ENCODE assay signal across 12 cellular contexts in genomic region chr1:74420497-74420896, GRCh38.
DNase-seq lines count a peak whose midpoint lies in the region; ATAC-seq and TF ChIP-seq lines count a peak whose summit lies in the region.
"Had no signal": no experiment of that assay in that cellular context is flagged by ENCODE, and none has a peak within 500 bp of the region (broad histone marks: within the 10 kb centered on the region; RNA-seq: fewer than 3 reads in every experiment).

No MANE protein-coding gene starts in this region.

- H3K9me3 ChIP-seq in heart right ventricle = no peaks in the 10 kb centered on the region
- no peaks in the 10 kb centered on the region for H3K9me3 ChIP-seq in neuronal stem cell (replicated peaks in 1 of 2; ENCODE audit: control insufficient read depth in 2 of 2, insufficient read depth in 1 of 2, low read depth in 1 of 2, low read length in 2 of 2)
- H3K9me3 ChIP-seq: Caco-2 had no signal

- TF ChIP-seq CTCF in heart right ventricle (IDR thresholded peaks at IDR 0.05) = no peak

- peak overlapping the region; percentile 62 for H2AFZ ChIP-seq in neuronal stem cell (ENCODE audit: low read length)
- H2AFZ ChIP-seq: GM23338 had no signal

- H3K27me3 ChIP-seq in heart right ventricle = no peaks in the 10 kb centered on the region
- H3K27me3 ChIP-seq in neuronal stem cell (ENCODE audit: control insufficient read depth in 3 of 3, insufficient read depth in 3 of 3, low read depth in 1 of 3, low read length in 3 of 3) = no peaks in the 10 kb centered on the region

- H3K36me3 ChIP-seq in heart right ventricle (no peaks in the 10 kb centered on the region), neuronal stem cell (replicated peaks in 1 of 2; ENCODE audit: control insufficient read depth in 2 of 2, insufficient read depth in 2 of 2, low read length in 2 of 2) (no peaks in the 10 kb centered on the region)

- no peak overlapping the region for H3K14ac ChIP-seq in neuronal stem cell (ENCODE audit: low read length)

- no peak overlapping the region for H3K23ac ChIP-seq in neuronal stem cell (ENCODE audit: low read depth, low read length, poor library complexity)

- H3K4ac ChIP-seq in neuronal stem cell (ENCODE audit: low read length) = no peak overlapping the region

- H2BK12ac ChIP-seq in neuronal stem cell (ENCODE audit: low read length) = no peak overlapping the region

- no peak overlapping the region for H2AK5ac ChIP-seq in neuronal stem cell (ENCODE audit: low read depth, low read length)

- H3K4me2 ChIP-seq in neuronal stem cell (ENCODE audit: insufficient read depth, low read length, poor library complexity, severe bottlenecking) = no peak overlapping the region
- H3K4me2 ChIP-seq: GM23338 had no signal

- H3K9ac ChIP-seq in neuronal stem cell (ENCODE audit: low read depth, low read length, poor library complexity) = no peak overlapping the region

- in situ Hi-C loops in ACHN (cut with HindIII; ENCODE audit: low pct_ligation_motif_present, low pct_unique_long_range_greater_than_20kb, low sequenced_read_pairs) = no loop called here

- H3K4me3 ChIP-seq in heart right ventricle = no peak overlapping the region
- no peak overlapping the region for H3K4me3 ChIP-seq in neuronal stem cell (ENCODE audit: low read length in 2 of 2)
- H3K4me3 ChIP-seq: GM23338 had no signal

- H2BK5ac ChIP-seq in neuronal stem cell (ENCODE audit: low read length) = no peak overlapping the region

- ATAC-seq in heart right ventricle (peak in 5 of 8 donors; percentile 28 to 59 (median 41)), left ventricle myocardium superior (peak; percentile 38)
- ATAC-seq: GM23338 had no signal

- H2BK120ac ChIP-seq in neuronal stem cell (ENCODE audit: low read depth, low read length) = no peak overlapping the region

- H4K8ac ChIP-seq in neuronal stem cell (ENCODE audit: low read depth, low read length) = no peak overlapping the region

- DNase-seq in heart right ventricle (no peak), cardiac septum (ENCODE audit: low spot score) (no peak), left ventricle myocardium superior (no peak), neuronal stem cell (ENCODE audit: low spot score) (no peak), iPS-NIHi7 (ENCODE audit: extremely low spot score) (no peak), ACHN (no peak)
- DNase-seq: AML-193; Caco-2; CD4-positive, alpha-beta T cell; HCEC 1CT had no signal

- no peak overlapping the region for H3K18ac ChIP-seq in neuronal stem cell (ENCODE audit: low read length)

- no peak overlapping the region for H2BK15ac ChIP-seq in neuronal stem cell (ENCODE audit: low read length)

- H4K91ac ChIP-seq in neuronal stem cell (ENCODE audit: low read depth, low read length, poor library complexity) = no peak overlapping the region

- H3K79me1 ChIP-seq in neuronal stem cell (ENCODE audit: low read depth, low read length) = no peaks in the 10 kb centered on the region

- WGBS in heart right ventricle, 2 donors = 16 to 42% methylated on average over 2 of the region's 2 CpGs
- WGBS in neuronal stem cell (ENCODE audit: extremely low coverage in 2 of 2, insufficient read length in 2 of 2, insufficient replicate concordance in 1 of 2), 2 donors = no CpG with 5 or more reads among the region's 2 CpGs

- H3K4me1 ChIP-seq in heart right ventricle (peaks cover 0 to 38% (median 4%) of the 10 kb centered on the region in 9 donors), neuronal stem cell (ENCODE audit: control insufficient read depth in 2 of 2, insufficient read depth in 1 of 2, low read depth in 1 of 2, low read length in 2 of 2) (peaks cover 0 to 23% of the 10 kb centered on the region in 2 donors)
- H3K4me1 ChIP-seq: Caco-2 had no signal

- peak overlapping the region in 8 of 10 donors; percentile 3 to 68 (median 40) for H3K27ac ChIP-seq in heart right ventricle
- no peak overlapping the region for H3K27ac ChIP-seq in neuronal stem cell (replicated peaks; ENCODE audit: low read length)
- H3K27ac ChIP-seq: C4-2B had no signal

- intact Hi-C loops in heart right ventricle (cut with DNase I) (loop anchor here in 2 of 10 donors (5.0 kb wide), 2 partner anchors 33 to 58 kb away; no protein-coding TSS in a partner anchor), cardiac septum (cut with DNase I) (no loop called here), left ventricle myocardium superior (cut with micrococcal nuclease) (no loop called here)
